14 cellular contexts compared by ENCODE assay signal in the genomic region with DNA sequence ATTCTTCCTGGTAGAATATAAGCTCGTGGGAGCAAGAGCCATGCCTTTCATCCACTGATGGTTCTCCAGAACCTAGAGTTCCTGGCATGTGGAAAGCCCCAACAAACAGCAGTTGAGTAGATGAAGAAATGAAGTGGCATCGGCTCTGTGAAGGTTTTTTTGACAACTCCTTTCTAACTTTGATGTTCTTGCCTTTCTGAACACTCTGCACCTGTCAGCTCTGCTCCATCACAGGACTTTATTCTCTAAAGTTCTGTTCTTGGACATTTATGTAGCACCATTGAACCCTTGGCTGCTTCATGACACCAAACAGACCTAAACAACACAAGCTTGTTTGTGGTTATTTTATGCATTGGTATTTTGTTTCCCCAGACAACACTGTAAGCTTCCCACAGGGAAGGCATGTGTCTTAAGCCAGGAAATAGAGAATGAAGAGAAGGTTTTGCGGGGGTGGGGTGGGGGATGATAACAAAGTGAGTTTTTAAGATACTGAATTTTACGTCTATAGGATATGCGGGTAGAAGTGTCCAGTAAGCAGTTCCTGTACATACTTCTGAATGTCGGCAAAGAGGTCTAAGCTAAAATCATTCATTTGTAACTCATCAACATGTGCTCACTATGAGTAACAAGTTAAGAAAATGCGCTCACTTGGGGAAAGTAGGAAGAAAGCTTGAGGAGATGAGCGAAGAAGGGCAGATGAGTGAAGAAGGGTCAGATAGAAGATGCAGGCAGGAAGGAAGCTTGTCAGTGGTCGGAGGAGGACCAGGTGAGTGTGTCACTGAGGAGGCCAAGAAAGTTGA.
DNase-seq lines count a peak whose midpoint lies in the region; ATAC-seq and TF ChIP-seq lines count a peak whose summit lies in the region.
"Had no signal": no experiment of that assay in that cellular context is flagged by ENCODE, and none has a peak within 500 bp of the region (broad histone marks: within the 10 kb centered on the region; RNA-seq: fewer than 3 reads in every experiment).

No MANE protein-coding gene starts in this region.

- H3K36me3 Mint-ChIP-seq in activated T-cell treated with anti-CD3 and anti-CD28 coated beads, Interleukin-2, amount 50 U/mL, for 24 hours (ENCODE audit: low read depth): peaks cover 18% of the 10 kb centered on the region
- H3K36me3 Mint-ChIP-seq in activated CD8-positive, alpha-beta T cell treated with anti-CD3 and anti-CD28 coated beads for 36 hours (ENCODE audit: low read depth): peaks cover 18% of the 10 kb centered on the region
- H3K36me3 Mint-ChIP-seq in stimulated activated memory B cell treated with anti-CD40 and anti-IgM and Interleukin-4, amounts not matched to agents 10 μg/mL and 1 μg/mL and 100 μg/mL, for 72 hours: no peaks in the 10 kb centered on the region

- H3K4me3 Mint-ChIP-seq in activated T-cell treated with anti-CD3 and anti-CD28 coated beads, Interleukin-2, amount 50 U/mL, for 24 hours: peak overlapping the region; percentile 65
- H3K4me3 Mint-ChIP-seq in activated CD8-positive, alpha-beta T cell treated with anti-CD3 and anti-CD28 coated beads for 36 hours: peak overlapping the region; percentile 15
- peak overlapping the region; percentile 64 for H3K4me3 Mint-ChIP-seq in stimulated activated memory B cell treated with anti-CD40 and anti-IgM and Interleukin-4, amounts not matched to agents 10 μg/mL and 1 μg/mL and 100 μg/mL, for 72 hours

- H3K36me3 ChIP-seq in heart left ventricle: no peaks in the 10 kb centered on the region
- H3K36me3 ChIP-seq: colonic mucosa, SJCRH30 had no signal

- H3K27me3 ChIP-seq in heart left ventricle: no peaks in the 10 kb centered on the region
- H3K27me3 ChIP-seq: colonic mucosa, SJCRH30 had no signal

- peak; percentile 22 for ATAC-seq in GM21529 (IDR thresholded peaks at IDR 0.05; ENCODE audit: unreplicated experiment)
- ATAC-seq in activated CD8-positive, alpha-beta T cell treated with anti-CD3 and anti-CD28 coated beads for 36 hours: no peak
- ATAC-seq in stimulated activated memory B cell treated with anti-CD40 and anti-IgM and Interleukin-4, amounts not matched to agents 10 μg/mL and 1 μg/mL and 100 μg/mL, for 72 hours: peak; percentile 44
- no peak for ATAC-seq in heart left ventricle
- no peak for ATAC-seq in GM21515 (IDR thresholded peaks at IDR 0.05; ENCODE audit: unreplicated experiment)
- no peak for ATAC-seq in HG03521 (IDR thresholded peaks at IDR 0.05; ENCODE audit: unreplicated experiment)

- WGBS in heart left ventricle, 4 donors: 95 to 96% (median 96%) methylated on average over 9 of the region's 9 CpGs

- peak overlapping the region in 1 of 12 donors; percentile 87 for H3K27ac ChIP-seq in heart left ventricle
- H3K27ac ChIP-seq: colonic mucosa, SJCRH30, VCaP had no signal

- no peak for DNase-seq in activated T-cell treated with anti-CD3 and anti-CD28 coated beads, Interleukin-2, amount 50 U/mL, for 24 hours
- DNase-seq in activated T-cell treated with anti-CD3 and anti-CD28 coated beads, Interleukin-2, amount 50 U/mL, for 48 hours: no peak
- DNase-seq in activated CD8-positive, alpha-beta T cell treated with anti-CD3 and anti-CD28 coated beads for 36 hours: no peak
- DNase-seq in heart left ventricle: no peak
- DNase-seq: colonic mucosa, DMS153, NCI-H526, retina, SJCRH30 had no signal

- H3K4me1 ChIP-seq in heart left ventricle: peaks cover 2 to 73% (median 40%) of the 10 kb centered on the region in 12 donors
- H3K4me1 ChIP-seq: colonic mucosa had no signal

- peaks cover 67% of the 10 kb centered on the region for H3K4me1 Mint-ChIP-seq in activated T-cell treated with anti-CD3 and anti-CD28 coated beads, Interleukin-2, amount 50 U/mL, for 24 hours (ENCODE audit: low read depth)
- peaks cover 52% of the 10 kb centered on the region for H3K4me1 Mint-ChIP-seq in activated CD8-positive, alpha-beta T cell treated with anti-CD3 and anti-CD28 coated beads for 36 hours (ENCODE audit: low read depth)
- peaks cover 57% of the 10 kb centered on the region for H3K4me1 Mint-ChIP-seq in stimulated activated memory B cell treated with anti-CD40 and anti-IgM and Interleukin-4, amounts not matched to agents 10 μg/mL and 1 μg/mL and 100 μg/mL, for 72 hours

- no peaks in the 10 kb centered on the region for H3K27me3 Mint-ChIP-seq in activated T-cell treated with anti-CD3 and anti-CD28 coated beads, Interleukin-2, amount 50 U/mL, for 24 hours
- no peaks in the 10 kb centered on the region for H3K27me3 Mint-ChIP-seq in activated CD8-positive, alpha-beta T cell treated with anti-CD3 and anti-CD28 coated beads for 36 hours
- no peaks in the 10 kb centered on the region for H3K27me3 Mint-ChIP-seq in stimulated activated memory B cell treated with anti-CD40 and anti-IgM and Interleukin-4, amounts not matched to agents 10 μg/mL and 1 μg/mL and 100 μg/mL, for 72 hours

- TF ChIP-seq CTCF in activated CD8-positive, alpha-beta T cell treated with anti-CD3 and anti-CD28 coated beads for 36 hours (IDR thresholded peaks at IDR 0.05): no peak
- no peak for TF ChIP-seq CTCF in heart left ventricle (IDR thresholded peaks at IDR 0.05)

- no peak for TF ChIP-seq POLR2A in heart left ventricle (IDR thresholded peaks at IDR 0.05)

- H3K4me3 ChIP-seq in heart left ventricle: no peak overlapping the region
- H3K4me3 ChIP-seq: colonic mucosa, SJCRH30 had no signal

- peaks cover 16% of the 10 kb centered on the region for H3K9me3 Mint-ChIP-seq in activated T-cell treated with anti-CD3 and anti-CD28 coated beads, Interleukin-2, amount 50 U/mL, for 24 hours
- H3K9me3 Mint-ChIP-seq in activated CD8-positive, alpha-beta T cell treated with anti-CD3 and anti-CD28 coated beads for 36 hours: peaks cover 6% of the 10 kb centered on the region
- peaks cover 2% of the 10 kb centered on the region for H3K9me3 Mint-ChIP-seq in stimulated activated memory B cell treated with anti-CD40 and anti-IgM and Interleukin-4, amounts not matched to agents 10 μg/mL and 1 μg/mL and 100 μg/mL, for 72 hours

- intact Hi-C loops in activated CD8-positive, alpha-beta T cell treated with anti-CD3 and anti-CD28 coated beads for 36 hours (cut with micrococcal nuclease): loop anchor here (5.0 kb wide), 1 partner anchor 155 kb away; no protein-coding TSS in a partner anchor
- intact Hi-C loops in heart left ventricle (cut with DNase I): loop anchor here in 6 of 10 donors (5.0 to 10.0 kb wide), 5 partner anchors 142 to 562 kb away; a partner anchor contains a TSS

- H3K9me3 ChIP-seq in heart left ventricle: no peaks in the 10 kb centered on the region
- H3K9me3 ChIP-seq: colonic mucosa, SJCRH30 had no signal

- H3K27ac Mint-ChIP-seq in activated T-cell treated with anti-CD3 and anti-CD28 coated beads, Interleukin-2, amount 50 U/mL, for 24 hours: peak overlapping the region; percentile 91
- peak overlapping the region; percentile 83 for H3K27ac Mint-ChIP-seq in activated CD8-positive, alpha-beta T cell treated with anti-CD3 and anti-CD28 coated beads for 36 hours
- no peak overlapping the region for H3K27ac Mint-ChIP-seq in stimulated activated memory B cell treated with anti-CD40 and anti-IgM and Interleukin-4, amounts not matched to agents 10 μg/mL and 1 μg/mL and 100 μg/mL, for 72 hours

- CTCF ChIA-PET in activated CD8-positive, alpha-beta T cell treated with anti-CD3 and anti-CD28 coated beads for 36 hours (lab: Charles Lee): interaction anchor here (0.7 to 1.9 kb wide), 5 partner anchors 10 to 126 kb away, joined by 3 to 10 read pairs (median 5); no protein-coding TSS in a partner anchor

- POLR2A ChIA-PET in activated CD8-positive, alpha-beta T cell treated with anti-CD3 and anti-CD28 coated beads for 36 hours (lab: Charles Lee): interaction anchor here (0.6 to 1.7 kb wide), 3 partner anchors 10 to 152 kb away, joined by 3 to 5 read pairs (median 5); no protein-coding TSS in a partner anchor

Comparison
In these comparisons a context has a peak if more than half of its experiments do, and no peak if none do; other contexts are left out.
1. H3K4me3 Mint-ChIP-seq: peak in every context shown above with its lines; median percentile 65 in activated T-cell treated with anti-CD3 and anti-CD28 coated beads, Interleukin-2, amount 50 U/mL, for 24 hours; 64 in stimulated activated memory B cell treated with anti-CD40 and anti-IgM and Interleukin-4, amounts not matched to agents 10 μg/mL and 1 μg/mL and 100 μg/mL, for 72 hours; 15 in activated CD8-positive, alpha-beta T cell treated with anti-CD3 and anti-CD28 coated beads for 36 hours.
2. ATAC-seq: peak in GM21529 (single experiment) and stimulated activated memory B cell treated with anti-CD40 and anti-IgM and Interleukin-4, amounts not matched to agents 10 μg/mL and 1 μg/mL and 100 μg/mL, for 72 hours (single experiment); none in activated CD8-positive, alpha-beta T cell treated with anti-CD3 and anti-CD28 coated beads for 36 hours (single experiment), heart left ventricle (0 of 4), GM21515 (single experiment) and HG03521 (single experiment).